In the genomic region with DNA sequence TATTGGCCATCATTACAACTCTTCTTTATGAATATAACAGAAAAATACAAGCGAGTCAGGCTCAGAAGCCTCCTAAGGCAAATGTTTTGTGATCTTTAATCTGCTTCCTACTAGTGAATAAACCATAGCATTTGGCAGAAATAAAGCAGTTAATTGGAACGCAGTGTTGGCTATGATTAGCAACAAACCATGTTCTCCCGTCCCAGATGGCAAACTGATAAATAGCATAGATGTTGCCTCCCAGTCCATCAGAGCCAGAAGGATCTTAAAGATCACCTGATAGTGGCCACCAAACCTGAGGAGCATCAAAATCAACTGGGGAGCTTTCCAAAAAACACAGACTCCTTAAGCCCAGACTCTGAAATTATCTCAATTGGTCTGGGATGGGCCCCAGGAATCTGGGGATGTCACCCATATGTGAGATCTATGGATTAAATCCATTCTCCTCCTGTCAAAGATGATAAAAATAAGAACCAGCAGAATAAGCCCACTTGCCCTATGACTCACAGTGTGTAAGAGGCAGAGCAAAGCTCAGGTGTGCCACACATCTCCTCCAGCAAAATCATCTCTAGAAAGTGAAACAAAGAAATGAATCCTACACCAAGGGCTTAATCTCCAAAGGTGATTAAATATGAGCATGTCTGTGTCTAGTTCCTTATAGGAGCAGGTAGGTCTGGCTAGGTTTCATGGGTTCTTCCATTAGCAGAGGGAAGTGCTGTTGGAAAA, we compare ENCODE assay signal across 21 cellular contexts.
"Had no signal": no experiment of that assay in that cellular context is flagged by ENCODE, and none has a peak within 500 bp of the region (broad histone marks: within the 10 kb centered on the region; RNA-seq: fewer than 3 reads in every experiment).

No MANE protein-coding gene starts in this region.

- H3K27me3 ChIP-seq: colonic mucosa, esophagus muscularis mucosa, hepatocyte, neutrophil, testis, upper lobe of left lung had no signal

- H3K36me3 Mint-ChIP-seq: activated naive CD8-positive, alpha-beta T cell; natural killer cell; stimulated activated effector memory CD8-positive, alpha-beta T cell treated with anti-CD3 and anti-CD28 coated beads, Interleukin-12 subunit alpha, Interleukin-12 subunit beta, amount 100 ng/mL, for 72 hours had no signal

- H3K4me3 ChIP-seq: colonic mucosa, esophagus muscularis mucosa, hepatocyte, smooth muscle cell, testis, upper lobe of left lung had no signal

- H3K9me3 Mint-ChIP-seq: activated CD4-positive, alpha-beta T cell treated with anti-CD3 and anti-CD28 coated beads, Interleukin-2, amount 10 ng/mL, durations not matched to agents 7 days and 5 days; natural killer cell; stimulated activated effector memory CD8-positive, alpha-beta T cell treated with anti-CD3 and anti-CD28 coated beads, Interleukin-12 subunit alpha, Interleukin-12 subunit beta, amount 100 ng/mL, for 72 hours had no signal

- H3K27ac Mint-ChIP-seq: activated CD4-positive, alpha-beta T cell treated with anti-CD3 and anti-CD28 coated beads, Interleukin-2, amount 10 ng/mL, durations not matched to agents 7 days and 5 days; activated naive CD8-positive, alpha-beta T cell; natural killer cell; stimulated activated effector memory CD8-positive, alpha-beta T cell treated with anti-CD3 and anti-CD28 coated beads, Interleukin-12 subunit alpha, Interleukin-12 subunit beta, amount 100 ng/mL, for 72 hours had no signal

- H3K79me2 ChIP-seq: hepatocyte, parathyroid adenoma had no signal

- H3K9ac ChIP-seq: parathyroid adenoma had no signal

- H3K4me1 ChIP-seq: colonic mucosa, esophagus muscularis mucosa, parathyroid adenoma, testis, upper lobe of left lung had no signal

- H3K4me1 Mint-ChIP-seq: activated CD4-positive, alpha-beta T cell treated with anti-CD3 and anti-CD28 coated beads, Interleukin-2, amount 10 ng/mL, durations not matched to agents 7 days and 5 days; natural killer cell; stimulated activated effector memory CD8-positive, alpha-beta T cell treated with anti-CD3 and anti-CD28 coated beads, Interleukin-12 subunit alpha, Interleukin-12 subunit beta, amount 100 ng/mL, for 72 hours had no signal

- H3K27ac ChIP-seq: colonic mucosa, esophagus muscularis mucosa, hepatocyte, neutrophil, parathyroid adenoma, testis, upper lobe of left lung had no signal

- H3K36me3 ChIP-seq: colonic mucosa, esophagus muscularis mucosa, neutrophil, upper lobe of left lung had no signal

- DNase-seq: activated CD4-positive, alpha-beta T cell treated with anti-CD3 and anti-CD28 coated beads, Interleukin-2, amount 10 ng/mL, durations not matched to agents 7 days and 5 days; activated CD8-positive, alpha-beta memory T cell treated with anti-CD3 and anti-CD28 coated beads for 24 hours; amniotic stem cell; colonic mucosa; left cardiac atrium; mesendoderm; natural killer cell; stimulated activated CD4-positive, alpha-beta T cell treated with anti-CD3 and anti-CD28 coated beads, Interleukin-4, amount 100 ng/mL, for 24 hours; T1000; testis; upper lobe of left lung had no signal

- H3K4me2 ChIP-seq: hepatocyte, smooth muscle cell had no signal

- H3K4me3 Mint-ChIP-seq: activated CD4-positive, alpha-beta T cell treated with anti-CD3 and anti-CD28 coated beads, Interleukin-2, amount 10 ng/mL, durations not matched to agents 7 days and 5 days; activated naive CD8-positive, alpha-beta T cell; natural killer cell; stimulated activated effector memory CD8-positive, alpha-beta T cell treated with anti-CD3 and anti-CD28 coated beads, Interleukin-12 subunit alpha, Interleukin-12 subunit beta, amount 100 ng/mL, for 72 hours had no signal

- H2AFZ ChIP-seq: hepatocyte, parathyroid adenoma had no signal

- ATAC-seq: activated CD4-positive, CD25-positive, alpha-beta regulatory T cell treated with anti-CD3 and anti-CD28 coated beads, Interleukin-2, amount 50 U/mL, for 24 hours; natural killer cell; sciatic nerve; stimulated activated effector memory CD8-positive, alpha-beta T cell treated with anti-CD3 and anti-CD28 coated beads, Interleukin-12 subunit alpha, Interleukin-12 subunit beta, amount 100 ng/mL, for 72 hours had no signal

- FAIRE-seq: endometrium had no signal

- H3K9me3 ChIP-seq: colonic mucosa, esophagus muscularis mucosa, neutrophil, testis, upper lobe of left lung had no signal
